ENCODE assay signal across 9 cellular contexts in the genomic region with DNA sequence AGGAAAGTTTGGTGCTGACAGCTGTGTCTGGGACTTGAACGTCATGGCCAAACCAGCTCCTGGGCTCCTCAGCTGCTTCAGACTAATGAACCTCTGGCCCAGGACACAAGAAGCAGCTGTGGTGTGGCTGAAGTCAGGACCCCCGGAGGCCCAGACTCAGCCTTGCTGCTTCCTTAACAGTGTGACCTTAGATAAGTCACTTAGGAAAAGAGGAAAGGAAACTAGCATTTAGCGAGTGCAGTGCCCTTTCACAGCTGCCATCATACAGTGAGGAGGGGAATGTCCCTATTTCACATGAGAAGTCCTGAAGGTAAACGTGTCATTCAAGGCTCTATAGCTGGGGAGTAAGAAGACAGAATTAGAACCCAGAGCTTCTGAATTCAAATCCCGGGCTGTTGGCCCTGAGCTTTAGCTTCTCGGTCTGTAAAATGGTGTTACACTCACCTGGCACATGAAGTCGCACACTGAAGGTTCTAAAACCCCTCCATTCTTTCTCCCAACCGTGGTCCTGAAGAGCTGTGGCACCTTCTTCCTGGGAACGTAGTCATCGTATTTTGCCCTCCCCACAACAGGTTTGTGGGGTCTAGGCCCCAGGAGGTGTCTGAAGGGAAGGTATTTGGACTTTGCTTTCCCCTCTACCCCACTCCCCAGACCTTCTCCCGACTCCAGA. TPM values are rescaled to one million over a fixed set of nuclear protein-coding genes. Genes with fewer than 3 reads are reported as not detected.
DNase-seq lines count a peak whose midpoint lies in the region; ATAC-seq and TF ChIP-seq lines count a peak whose summit lies in the region.
"Had no signal": no experiment of that assay in that cellular context is flagged by ENCODE, and none has a peak within 500 bp of the region (broad histone marks: within the 10 kb centered on the region; RNA-seq: fewer than 3 reads in every experiment).

No MANE protein-coding gene starts in this region.

- H3K27ac ChIP-seq in OCI-LY3 (ENCODE audit: low read length) (peak overlapping the region; percentile 17; the same call in 1 of the 2 replicates), iPS DF 6.9 (ENCODE audit: low read length) (no peak overlapping the region), smooth muscle cell (ENCODE audit: low read depth) (no peak overlapping the region)
- no peak overlapping the region for H3K27ac ChIP-seq in effector memory CD4-positive, alpha-beta T cell (ENCODE audit: insufficient read depth, low read length, poor library complexity, severe bottlenecking)

- H3K9ac ChIP-seq in OCI-LY3 (ENCODE audit: low read length) = peak overlapping the region; percentile 28; the same call in 1 of the 2 replicates
- H3K9ac ChIP-seq in smooth muscle cell (ENCODE audit: low read depth) = no peak overlapping the region

- H3F3A ChIP-seq in smooth muscle cell (ENCODE audit: low read depth) = no peaks in the 10 kb centered on the region

- no peaks in the 10 kb centered on the region for H3K27me3 ChIP-seq in OCI-LY3 (ENCODE audit: low read depth, low read length)
- peaks cover 8% of the 10 kb centered on the region; the same call in 1 of the 2 replicates for H3K27me3 ChIP-seq in iPS DF 6.9 (ENCODE audit: control insufficient read depth, insufficient read depth, low read length)
- H3K27me3 ChIP-seq in smooth muscle cell (ENCODE audit: low read depth) = peaks cover 8% of the 10 kb centered on the region
- peaks cover 30% of the 10 kb centered on the region for H3K27me3 ChIP-seq in effector memory CD4-positive, alpha-beta T cell (replicated peaks; ENCODE audit: control insufficient read depth, insufficient read depth, low read length, poor library complexity, severe bottlenecking)

- peak overlapping the region; percentile 22; the same call in 1 of the 2 replicates for H3K4me3 ChIP-seq in OCI-LY3 (ENCODE audit: low read length)
- peak overlapping the region; percentile 41; the same call in 1 of the 2 replicates for H3K4me3 ChIP-seq in iPS DF 6.9 (ENCODE audit: low read length)
- peak overlapping the region; percentile 58 for H3K4me3 ChIP-seq in smooth muscle cell
- no peak overlapping the region for H3K4me3 ChIP-seq in effector memory CD4-positive, alpha-beta T cell (ENCODE audit: insufficient read depth, low read depth, low read length, poor library complexity, severe bottlenecking)

- DNase-seq in iPS DF 6.9 (ENCODE audit: low read depth, low spot score) (no peak), smooth muscle cell (lab: John Stamatoyannopoulos, UW; ENCODE audit: unreplicated experiment) (no peak), NCI-H774 (lab: John Stamatoyannopoulos, UW) (no peak), head of caudate nucleus (no peak)
- no peak for DNase-seq in effector memory CD4-positive, alpha-beta T cell
- no peak for DNase-seq in central memory CD4-positive, alpha-beta T cell
- DNase-seq: NK-92 treated with Interleukin-12 subunit alpha and Interleukin-12 subunit beta, amount 100 ng/mL, for 24 hours had no signal

- H3K9me3 ChIP-seq in OCI-LY3 (ENCODE audit: insufficient read depth, low read length) = no peaks in the 10 kb centered on the region
- no peaks in the 10 kb centered on the region for H3K9me3 ChIP-seq in iPS DF 6.9 (ENCODE audit: control insufficient read depth, insufficient read depth, low read length)
- H3K9me3 ChIP-seq in smooth muscle cell (replicated peaks; ENCODE audit: low read depth) = no peaks in the 10 kb centered on the region
- no peaks in the 10 kb centered on the region for H3K9me3 ChIP-seq in effector memory CD4-positive, alpha-beta T cell (ENCODE audit: control insufficient read depth, low read length)

- H3K4me1 ChIP-seq in OCI-LY3 (ENCODE audit: low read length) (peaks cover 30% of the 10 kb centered on the region), iPS DF 6.9 (ENCODE audit: control insufficient read depth, insufficient read depth, low read length) (peaks cover 3% of the 10 kb centered on the region; the same call in 1 of the 2 replicates), smooth muscle cell (ENCODE audit: low read depth) (no peaks in the 10 kb centered on the region)
- H3K4me1 ChIP-seq in effector memory CD4-positive, alpha-beta T cell (ENCODE audit: control insufficient read depth, insufficient read depth, low read length, poor library complexity, severe bottlenecking) = peaks cover 9% of the 10 kb centered on the region

- ATAC-seq in GM21529 (IDR thresholded peaks at IDR 0.05; ENCODE audit: unreplicated experiment) = peak; percentile 66

- no peak for TF ChIP-seq CTCF in OCI-LY3 (IDR thresholded peaks at IDR 0.05; ENCODE audit: low read depth, low read length)
- TF ChIP-seq CTCF in smooth muscle cell (IDR thresholded peaks at IDR 0.05; ENCODE audit: borderline replicate concordance, insufficient read depth, poor library complexity, severe bottlenecking) = no peak

- H4K20me1 ChIP-seq in OCI-LY3 (ENCODE audit: insufficient read depth, low read length) (no peaks in the 10 kb centered on the region), smooth muscle cell (ENCODE audit: low read depth) (no peaks in the 10 kb centered on the region)

- H3K79me2 ChIP-seq in OCI-LY3 (ENCODE audit: low read length) (no peaks in the 10 kb centered on the region), smooth muscle cell (ENCODE audit: low read depth) (no peaks in the 10 kb centered on the region)

- H2AFZ ChIP-seq in OCI-LY3 (ENCODE audit: low read depth, low read length) (peak overlapping the region; percentile 37; the same call in 1 of the 2 replicates), smooth muscle cell (ENCODE audit: low read depth) (peak overlapping the region; percentile 85)

- no CpG with 5 or more reads among the region's 11 CpGs for WGBS in iPS DF 6.9 (ENCODE audit: insufficient coverage, insufficient read length)
- 59% methylated on average over 11 of the region's 11 CpGs for WGBS in smooth muscle cell (ENCODE audit: low lambda C conversion rate)

- peak overlapping the region; percentile 70 for H3K4me2 ChIP-seq in OCI-LY3 (ENCODE audit: low read length)
- peak overlapping the region; percentile 94 for H3K4me2 ChIP-seq in smooth muscle cell

- no peaks in the 10 kb centered on the region for H3K36me3 ChIP-seq in OCI-LY3 (replicated peaks; ENCODE audit: low read depth, low read length)
- H3K36me3 ChIP-seq in iPS DF 6.9 (ENCODE audit: control insufficient read depth, insufficient read depth, low read length) = no peaks in the 10 kb centered on the region
- no peaks in the 10 kb centered on the region for H3K36me3 ChIP-seq in smooth muscle cell (ENCODE audit: low read depth)
- H3K36me3 ChIP-seq in effector memory CD4-positive, alpha-beta T cell (ENCODE audit: control insufficient read depth, insufficient read depth, low read length) = no peaks in the 10 kb centered on the region

- intact Hi-C loops in head of caudate nucleus (cut with DNase I) = loop anchor here (5.0 kb wide), 1 partner anchor 38 kb away; no protein-coding TSS in a partner anchor

RNA-seq across cellular contexts. Expression of a gene that starts 0.9 kb away (rescaled TPM):
- total RNA-seq in smooth muscle cell = 8.6 and 8.9 TPM in 2 replicates
- polyA plus RNA-seq in smooth muscle cell = 22.0 and 25.7 TPM in 2 replicates

RNA-seq across cellular contexts. Expression of a gene that starts 13.1 kb away (rescaled TPM):
- total RNA-seq in smooth muscle cell = 91.0 and 108 TPM in 2 replicates
- polyA plus RNA-seq in smooth muscle cell = 129 and 139 TPM in 2 replicates

RNA-seq across cellular contexts. Expression of a gene that starts 15.3 kb away (rescaled TPM):
- 15.6 and 19.4 TPM in 2 replicates for total RNA-seq in smooth muscle cell
- 8.0 and 10.0 TPM in 2 replicates for polyA plus RNA-seq in smooth muscle cell

RNA-seq across cellular contexts. Expression of a gene that starts 20.3 kb away (rescaled TPM):
- 0.22 and 0.49 TPM in 2 replicates for total RNA-seq in smooth muscle cell
- 0.39 TPM in 1 of 2 replicates, not detected in the other for polyA plus RNA-seq in smooth muscle cell

RNA-seq across cellular contexts. Expression of a gene that starts 38.4 kb away (rescaled TPM):
- total RNA-seq in smooth muscle cell = 71.1 and 106 TPM in 2 replicates
- polyA plus RNA-seq in smooth muscle cell = 127 and 147 TPM in 2 replicates
